ENCODE assay signal across 9 cellular contexts in the genomic region with DNA sequence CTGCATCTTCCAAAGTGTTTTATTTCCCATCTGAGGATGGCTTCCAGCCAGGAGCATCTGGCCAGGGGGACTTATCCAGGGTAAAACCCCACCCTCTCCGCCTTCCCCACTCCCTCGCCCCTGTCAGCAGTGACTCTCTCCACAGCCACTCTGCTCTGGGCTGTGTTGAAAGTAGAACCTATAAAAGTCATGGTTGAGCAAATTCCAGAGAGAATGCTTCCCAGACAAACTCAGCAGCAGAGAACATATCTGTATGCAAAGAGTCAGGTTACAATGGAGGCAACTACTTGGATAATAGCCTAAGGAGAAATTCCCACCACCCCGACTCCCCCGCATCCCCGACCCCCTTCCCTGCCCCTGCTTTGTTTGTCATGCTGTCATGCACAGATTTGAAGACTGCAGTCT.
DNase-seq lines count a peak whose midpoint lies in the region; ATAC-seq, FAIRE-seq and TF ChIP-seq lines count a peak whose summit lies in the region.
"Had no signal": no experiment of that assay in that cellular context is flagged by ENCODE, and none has a peak within 500 bp of the region (broad histone marks: within the 10 kb centered on the region; RNA-seq: fewer than 3 reads in every experiment).

No MANE protein-coding gene starts in this region.

- peak; percentile 96 for DNase-seq in NCI-H2171 treated with DMSO at 0.1 percent for 48 hours (lab: John Stamatoyannopoulos, UW)
- DNase-seq in H1 (ENCODE audit: low read depth in 1 of 2, low spot score in 2 of 2): no peak
- no peak for DNase-seq in SK-N-DZ (ENCODE audit: low spot score)
- no peak for DNase-seq in GM12891 (ENCODE audit: insufficient read length, low spot score)
- no peak for DNase-seq in OCI-M2 (lab: John Stamatoyannopoulos, UW; ENCODE audit: unreplicated experiment)
- DNase-seq: spleen had no signal

- peak overlapping the region; percentile 20 for H4K5ac ChIP-seq in H1 (ENCODE audit: insufficient read length, low read depth, low read length)

- H4K8ac ChIP-seq in H1 (ENCODE audit: extremely low read depth, insufficient read depth, low read length): no peak overlapping the region

- H3K9ac ChIP-seq in H1 (replicated peaks in 1 of 4; ENCODE audit: extremely low read depth in 1 of 4, low read depth in 3 of 4, low read length in 3 of 4) (no peak overlapping the region), rectal smooth muscle tissue (ENCODE audit: low read length) (no peak overlapping the region)

- no peaks in the 10 kb centered on the region for H3K23me2 ChIP-seq in H1 (ENCODE audit: low read depth, low read length)

- H3K18ac ChIP-seq in H1 (ENCODE audit: extremely low read depth, low read length): no peak overlapping the region

- H3K27ac ChIP-seq in H1 (ENCODE audit: low read depth, low read length) (no peak overlapping the region), rectal smooth muscle tissue (ENCODE audit: low read depth, low read length) (peak overlapping the region; percentile 72)
- H3K27ac ChIP-seq: spleen had no signal

- H2BK15ac ChIP-seq in H1 (ENCODE audit: low read length): no peak overlapping the region

- H2BK12ac ChIP-seq in H1 (ENCODE audit: low read depth, low read length): no peak overlapping the region

- WGBS in H1 (ENCODE audit: extremely low coverage in 1 of 2, insufficient coverage in 1 of 2, insufficient read length in 1 of 2, insufficient replicate concordance in 2 of 2, low coverage in 1 of 2, low lambda C conversion rate in 2 of 2, missing lambda C conversion rate in 1 of 2), 2 experiments: 57% methylated on average over 5 of the region's 5 CpGs; no CpG with 5 or more reads in 1 of the 2 experiments

- no peak overlapping the region for H3K23ac ChIP-seq in H1 (ENCODE audit: insufficient read length)

- H3K79me1 ChIP-seq in H1 (ENCODE audit: low read depth, low read length): no peaks in the 10 kb centered on the region

- H3K9me3 ChIP-seq in H1 (ENCODE audit: insufficient read depth in 2 of 2, low read depth in 1 of 2, low read length in 1 of 2): no peaks in the 10 kb centered on the region
- H3K9me3 ChIP-seq: spleen had no signal

- TF ChIP-seq EP300 in H1 (IDR thresholded peaks at IDR 0.05; ENCODE audit: borderline replicate concordance in 1 of 2, low read depth in 2 of 2, low read length in 2 of 2): no peak

- H3K4ac ChIP-seq in H1 (replicated peaks; ENCODE audit: insufficient read length, low read depth, low read length): no peak overlapping the region

- no peak for TF ChIP-seq POLR2A in H1 (IDR thresholded peaks at IDR 0.05; ENCODE audit: control extremely low read depth in 1 of 2, low read depth in 2 of 2, low read length in 2 of 2)
- no peak for TF ChIP-seq POLR2A in GM12891 (IDR thresholded peaks at IDR 0.05; ENCODE audit: low read depth, low read length)

- 0 out of 2 replicates have a peak overlapping the region, but pooled peaks have one; percentile 75 for H2BK20ac ChIP-seq in H1 (ENCODE audit: low read length)

- POLR2A ChIA-PET in H1 (lab: Charles Lee; ENCODE audit: partially characterized antibody): interaction anchor here (1.8 kb wide), 1 partner anchor 32 kb away, joined by 4 read pairs; no protein-coding TSS in a partner anchor

- H3K27me3 ChIP-seq in H1 (replicated peaks in 1 of 4; ENCODE audit: control insufficient read depth in 3 of 4, extremely low read depth in 1 of 4, insufficient read depth in 3 of 4, low read length in 3 of 4) (no peaks in the 10 kb centered on the region), rectal smooth muscle tissue (ENCODE audit: control insufficient read depth, insufficient read depth, low read length) (no peaks in the 10 kb centered on the region)

- CTCF ChIA-PET in H1 (lab: Charles Lee; ENCODE audit: partially characterized antibody): interaction anchor here (7.6 kb wide), 1 partner anchor 12 kb away, joined by 35 read pairs; no protein-coding TSS in a partner anchor

- no peak for TF ChIP-seq RAD21 in H1 (IDR thresholded peaks at IDR 0.05 in 1 of 2, conservative IDR thresholded peaks at IDR 0.05 in 1 of 2; ENCODE audit: low read depth in 2 of 2, low read length in 2 of 2)

- no peaks in the 10 kb centered on the region for H4K20me1 ChIP-seq in H1 (replicated peaks in 1 of 2; ENCODE audit: control insufficient read depth in 1 of 2, insufficient read depth in 2 of 2, low read length in 2 of 2)

- H3K79me2 ChIP-seq in H1 (ENCODE audit: control insufficient read depth in 1 of 2, insufficient read depth in 2 of 2, low read length in 2 of 2): no peaks in the 10 kb centered on the region

- H3K36me3 ChIP-seq in H1 (ENCODE audit: control insufficient read depth in 2 of 4, insufficient read depth in 4 of 4, low read length in 3 of 4) (no peaks in the 10 kb centered on the region), rectal smooth muscle tissue (ENCODE audit: control insufficient read depth, insufficient read depth, low read length) (no peaks in the 10 kb centered on the region)
- H3K36me3 ChIP-seq: spleen had no signal

- H3K56ac ChIP-seq in H1 (replicated peaks; ENCODE audit: insufficient read length, low read depth, low read length): no peak overlapping the region

- peak overlapping the region; percentile 61; the same call in 1 of the 2 replicates for H2BK5ac ChIP-seq in H1 (ENCODE audit: low read depth, low read length)

- ATAC-seq in GM18868 (IDR thresholded peaks at IDR 0.05; ENCODE audit: unreplicated experiment) (peak; percentile 13), GM21360 (IDR thresholded peaks at IDR 0.05; ENCODE audit: unreplicated experiment) (no peak)

- no peak for FAIRE-seq in H1 (lab: Jason Lieb, UNC)
- no peak for FAIRE-seq in GM12891 (lab: Jason Lieb, UNC)

- H3K4me2 ChIP-seq in H1 (ENCODE audit: insufficient read depth in 1 of 2, low read depth in 2 of 2, low read length in 2 of 2): peak overlapping the region; percentile 27 to 51

- no peak overlapping the region for H2BK120ac ChIP-seq in H1 (replicated peaks; ENCODE audit: low read depth, low read length)

- TF ChIP-seq CTCF in H1 (IDR thresholded peaks at IDR 0.05; ENCODE audit: control extremely low read depth in 1 of 3, insufficient read depth in 1 of 3, low read depth in 1 of 3, low read length in 3 of 3): no peak

- H3K14ac ChIP-seq in H1 (ENCODE audit: insufficient read length): no peak overlapping the region

- H3K4me1 ChIP-seq in H1 (replicated peaks in 1 of 4; ENCODE audit: control insufficient read depth in 3 of 4, insufficient read depth in 4 of 4, low read length in 3 of 4): peaks cover 29 to 66% (median 51%) of the 10 kb centered on the region in 4 experiments
- H3K4me1 ChIP-seq in rectal smooth muscle tissue (ENCODE audit: control insufficient read depth, insufficient read depth, low read length): peaks cover 41% of the 10 kb centered on the region

- H3K4me3 ChIP-seq in H1 (ENCODE audit: extremely low read depth in 1 of 4, insufficient read depth in 2 of 4, low read depth in 3 of 4, low read length in 4 of 4) (peak overlapping the region in 1 of 4 experiments; percentile 4; a peak in 1 of 8 replicates), rectal smooth muscle tissue (ENCODE audit: low read length) (no peak overlapping the region)
- H3K4me3 ChIP-seq: spleen had no signal

- H2AK5ac ChIP-seq in H1 (ENCODE audit: low read depth, low read length): no peak overlapping the region

- peak overlapping the region; percentile 22 for H4K91ac ChIP-seq in H1 (replicated peaks; ENCODE audit: insufficient read length, low read length)

- H2AFZ ChIP-seq in H1 (ENCODE audit: low read length): no peak overlapping the region

TF ChIP-seq in H1, 55 proteins besides CTCF, POLR2A, EP300 and RAD21 (continues in another document):
- no peak for TF ChIP-seq HDAC2 (IDR thresholded peaks at IDR 0.05; ENCODE audit: borderline replicate concordance in 1 of 2, low read depth in 2 of 2, low read length in 2 of 2)
- no peak for TF ChIP-seq TEAD4 (IDR thresholded peaks at IDR 0.05; ENCODE audit: low read depth, low read length)
- TF ChIP-seq EGR1 (IDR thresholded peaks at IDR 0.05; ENCODE audit: borderline replicate concordance, low read depth, low read length): no peak
- TF ChIP-seq NRF1 (IDR thresholded peaks at IDR 0.05; ENCODE audit: low read depth, low read length): no peak
- TF ChIP-seq, protein P1, sequence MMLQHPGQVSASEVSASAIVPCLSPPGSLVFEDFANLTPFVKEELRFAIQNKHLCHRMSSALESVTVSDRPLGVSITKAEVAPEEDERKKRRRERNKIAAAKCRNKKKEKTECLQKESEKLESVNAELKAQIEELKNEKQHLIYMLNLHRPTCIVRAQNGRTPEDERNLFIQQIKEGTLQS (IDR thresholded peaks at IDR 0.05; ENCODE audit: insufficient read depth, low read depth, low read length): no peak
- TF ChIP-seq SP4 (IDR thresholded peaks at IDR 0.05; ENCODE audit: low read length): no peak
- TF ChIP-seq TAF1 (IDR thresholded peaks at IDR 0.05; ENCODE audit: low read depth, low read length): no peak
- no peak for TF ChIP-seq ZNF274 (IDR thresholded peaks at IDR 0.05; ENCODE audit: borderline replicate concordance, extremely low read depth, low read length)
- no peak for TF ChIP-seq RBBP5 (IDR thresholded peaks at IDR 0.05; ENCODE audit: borderline replicate concordance, low read depth, low read length)
- no peak for TF ChIP-seq ASH2L (IDR thresholded peaks at IDR 0.05; ENCODE audit: low read length)
- TF ChIP-seq TBP (IDR thresholded peaks at IDR 0.05; ENCODE audit: low read depth, low read length): no peak

TF ChIP-seq in GM12891, 5 proteins besides CTCF, POLR2A, EP300 and RAD21:
- TF ChIP-seq SPI1 (IDR thresholded peaks at IDR 0.05; ENCODE audit: low read depth, low read length) (no peak), TAF1 (IDR thresholded peaks at IDR 0.05; ENCODE audit: low read depth, low read length) (no peak), POLR2AphosphoS5 (IDR thresholded peaks at IDR 0.05; ENCODE audit: low read depth, low read length) (no peak), POU2F2 (IDR thresholded peaks at IDR 0.05; ENCODE audit: low read depth, low read length) (no peak), PAX5 (IDR thresholded peaks at IDR 0.05; ENCODE audit: insufficient read depth, low read length, severe bottlenecking) (no peak)
TF ChIP-seq in GM12891: peak in this region for 0.
